ENCODE assay signal across 12 cellular contexts in the genomic region with DNA sequence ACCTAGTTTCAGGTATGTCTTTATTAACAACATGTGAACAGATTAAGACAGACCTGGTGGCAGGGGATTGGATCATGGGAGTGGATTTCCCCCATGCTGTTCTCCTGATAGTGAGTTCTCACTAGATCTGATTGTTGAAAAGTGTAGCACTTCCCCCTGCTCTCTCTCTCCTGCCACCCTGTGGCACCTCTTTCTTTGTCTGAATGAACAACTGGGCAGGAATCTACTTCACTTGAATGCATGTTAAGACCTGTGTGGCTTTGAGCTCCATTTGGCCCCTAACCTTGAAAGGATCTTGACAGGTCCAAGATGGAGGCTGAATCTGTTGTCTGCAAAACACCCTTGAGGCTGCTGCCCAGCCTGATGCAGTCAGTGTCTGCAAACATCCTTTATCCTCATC.
DNase-seq lines count a peak whose midpoint lies in the region; ATAC-seq and TF ChIP-seq lines count a peak whose summit lies in the region.
"Had no signal": no experiment of that assay in that cellular context is flagged by ENCODE, and none has a peak within 500 bp of the region (broad histone marks: within the 10 kb centered on the region; RNA-seq: fewer than 3 reads in every experiment).

No MANE protein-coding gene starts in this region.

- ATAC-seq in stimulated activated naive B cell treated with anti-CD40 and anti-IgM and Interleukin-4, amounts not matched to agents 10 μg/mL and 1 μg/mL and 100 μg/mL, for 72 hours (replicated peaks), result peak in 1 of 2 donors; percentile 36
- ATAC-seq in HG03378 (IDR thresholded peaks at IDR 0.05; ENCODE audit: unreplicated experiment), result no peak
- no peak for ATAC-seq in HG02798 (IDR thresholded peaks at IDR 0.05; ENCODE audit: poor library complexity, unreplicated experiment)
- ATAC-seq: right cardiac atrium had no signal

- H3K9me3 Mint-ChIP-seq in activated naive CD4-positive, alpha-beta T cell treated with anti-CD3 and anti-CD28 coated beads, Interleukin-2, amount 50 U/mL, for 24 hours, result peaks cover 13% of the 10 kb centered on the region
- peaks cover 7% of the 10 kb centered on the region in 2 donors for H3K9me3 Mint-ChIP-seq in stimulated activated naive B cell treated with anti-CD40 and anti-IgM and Interleukin-4, amounts not matched to agents 10 μg/mL and 1 μg/mL and 100 μg/mL, for 72 hours

- in situ Hi-C loops in mammary epithelial cell (cut with MboI; ENCODE audit: low sequenced_read_pairs in 2 of 2), result loop anchor here in 1 of 2 donors (25.0 kb wide), 1 partner anchor 1576 kb away; the partner anchor contains the start of gene ID2

- H3K9me3 ChIP-seq in mammary epithelial cell (replicated peaks; ENCODE audit: insufficient read depth, low read length), result no peaks in the 10 kb centered on the region

- H3K27me3 ChIP-seq in mammary epithelial cell (ENCODE audit: insufficient read depth, low read length), result no peaks in the 10 kb centered on the region

- peak overlapping the region; percentile 65 for H3K27ac Mint-ChIP-seq in activated naive CD4-positive, alpha-beta T cell treated with anti-CD3 and anti-CD28 coated beads, Interleukin-2, amount 50 U/mL, for 24 hours
- H3K27ac Mint-ChIP-seq in stimulated activated naive B cell treated with anti-CD40 and anti-IgM and Interleukin-4, amounts not matched to agents 10 μg/mL and 1 μg/mL and 100 μg/mL, for 72 hours, result peak overlapping the region; percentile 11
- H3K27ac Mint-ChIP-seq: mesothelial cell of epicardium had no signal

- no peaks in the 10 kb centered on the region for H3K27me3 Mint-ChIP-seq in activated naive CD4-positive, alpha-beta T cell treated with anti-CD3 and anti-CD28 coated beads, Interleukin-2, amount 50 U/mL, for 24 hours
- peaks cover 8 to 9% of the 10 kb centered on the region in 2 donors for H3K27me3 Mint-ChIP-seq in stimulated activated naive B cell treated with anti-CD40 and anti-IgM and Interleukin-4, amounts not matched to agents 10 μg/mL and 1 μg/mL and 100 μg/mL, for 72 hours

- H3K4me2 ChIP-seq in mammary epithelial cell (ENCODE audit: insufficient read depth, low read depth, low read length), result no peak overlapping the region
- H3K4me2 ChIP-seq: KMS-11 had no signal

- H3K4me1 Mint-ChIP-seq in activated naive CD4-positive, alpha-beta T cell treated with anti-CD3 and anti-CD28 coated beads, Interleukin-2, amount 50 U/mL, for 24 hours, result no peaks in the 10 kb centered on the region
- H3K4me1 Mint-ChIP-seq in stimulated activated naive B cell treated with anti-CD40 and anti-IgM and Interleukin-4, amounts not matched to agents 10 μg/mL and 1 μg/mL and 100 μg/mL, for 72 hours, result no peaks in the 10 kb centered on the region
- H3K4me1 Mint-ChIP-seq: mesothelial cell of epicardium had no signal

- no peak overlapping the region for H3K9ac ChIP-seq in mammary epithelial cell (ENCODE audit: insufficient read depth, low read length)
- H3K9ac ChIP-seq: KMS-11 had no signal

- no peak overlapping the region for H3K27ac ChIP-seq in mammary epithelial cell (ENCODE audit: insufficient read depth, low read depth, low read length)
- H3K27ac ChIP-seq: coronary artery, KMS-11 had no signal

- no peaks in the 10 kb centered on the region for H3K4me1 ChIP-seq in mammary epithelial cell (ENCODE audit: insufficient read depth, low read length)

- no peaks in the 10 kb centered on the region for H4K20me1 ChIP-seq in mammary epithelial cell (ENCODE audit: insufficient read depth, low read length)

- no peak for DNase-seq in activated naive CD4-positive, alpha-beta T cell treated with Interleukin-2 at 50 U/mL for 16 hours
- DNase-seq in NCI-H146 treated with DMSO at 0.1 percent for 48 hours (lab: John Stamatoyannopoulos, UW; ENCODE audit: unreplicated experiment), result peak; percentile 11
- DNase-seq in mammary epithelial cell, result peak; percentile 54
- no peak for DNase-seq in stimulated activated naive B cell treated with anti-CD40 and anti-IgM and Interleukin-4, amounts not matched to agents 10 μg/mL and 1 μg/mL and 100 μg/mL, for 72 hours
- no peak for DNase-seq in stimulated activated CD4-positive, alpha-beta T cell treated with anti-CD3 and anti-CD28 coated beads, Interleukin-4, amount 100 ng/mL, for 4 hours
- DNase-seq: right cardiac atrium had no signal

- H3K36me3 Mint-ChIP-seq in activated naive CD4-positive, alpha-beta T cell treated with anti-CD3 and anti-CD28 coated beads, Interleukin-2, amount 50 U/mL, for 24 hours, result peaks cover 14% of the 10 kb centered on the region
- H3K36me3 Mint-ChIP-seq in stimulated activated naive B cell treated with anti-CD40 and anti-IgM and Interleukin-4, amounts not matched to agents 10 μg/mL and 1 μg/mL and 100 μg/mL, for 72 hours, result peaks cover 2 to 4% of the 10 kb centered on the region in 2 donors

- dilution Hi-C loops in mammary epithelial cell (cut with HindIII; ENCODE audit: low sequenced_read_pairs), result no loop called here

- no peaks in the 10 kb centered on the region for H3K79me2 ChIP-seq in mammary epithelial cell (ENCODE audit: insufficient read depth, low read length)

- intact Hi-C loops in mammary epithelial cell (cut with micrococcal nuclease), result loop anchor here (2.0 kb wide), 1 partner anchor 15 kb away; no protein-coding TSS in a partner anchor

- peak overlapping the region; percentile 71 for H2AFZ ChIP-seq in mammary epithelial cell (ENCODE audit: low read depth, low read length)

- CTCF ChIA-PET in mammary epithelial cell (lab: Charles Lee; ENCODE audit: low non-redundant PET), result interaction anchor here (0.6 kb wide), 1 partner anchor 312 kb away, joined by 3 read pairs; no protein-coding TSS in a partner anchor

- no peak overlapping the region for H3K4me3 Mint-ChIP-seq in activated naive CD4-positive, alpha-beta T cell treated with anti-CD3 and anti-CD28 coated beads, Interleukin-2, amount 50 U/mL, for 24 hours
- H3K4me3 Mint-ChIP-seq in stimulated activated naive B cell treated with anti-CD40 and anti-IgM and Interleukin-4, amounts not matched to agents 10 μg/mL and 1 μg/mL and 100 μg/mL, for 72 hours, result no peak overlapping the region
- H3K4me3 Mint-ChIP-seq: mesothelial cell of epicardium had no signal

- TF ChIP-seq CTCF in mammary epithelial cell (conservative IDR thresholded peaks at IDR 0.05 in 1 of 2, IDR thresholded peaks at IDR 0.05 in 1 of 2; ENCODE audit: extremely low read depth in 1 of 2, insufficient read depth in 1 of 2, low read depth in 1 of 2, low read length in 2 of 2), result peak; percentile 15 to 55

- H3K4me3 ChIP-seq in mammary epithelial cell (replicated peaks in 1 of 3; ENCODE audit: insufficient read depth in 1 of 3, low read depth in 2 of 3, low read length in 3 of 3), result no peak overlapping the region
- H3K4me3 ChIP-seq: coronary artery had no signal

- no TSS peak for BruUV-seq in mammary epithelial cell (replicated peaks; lab: Mats Ljungman, UMichigan)

- H3K36me3 ChIP-seq in mammary epithelial cell (ENCODE audit: insufficient read depth, low read length), result no peaks in the 10 kb centered on the region

Comparison
In these comparisons a context has a peak if more than half of its experiments do, and no peak if none do; other contexts are left out.
1. DNase-seq: peak in NCI-H146 treated with DMSO at 0.1 percent for 48 hours (single experiment) and mammary epithelial cell (single experiment); none in activated naive CD4-positive, alpha-beta T cell treated with Interleukin-2 at 50 U/mL for 16 hours (single experiment), stimulated activated naive B cell treated with anti-CD40 and anti-IgM and Interleukin-4, amounts not matched to agents 10 μg/mL and 1 μg/mL and 100 μg/mL, for 72 hours (single experiment) and stimulated activated CD4-positive, alpha-beta T cell treated with anti-CD3 and anti-CD28 coated beads, Interleukin-4, amount 100 ng/mL, for 4 hours (0 of 2).